In genomic region chr9:121527371-121527770, GRCh38 we compare ENCODE assay signal across 35 cellular contexts. TPM values are rescaled to one million over a fixed set of nuclear protein-coding genes. Genes with fewer than 3 reads are reported as not detected.
"Had no signal": no experiment of that assay in that cellular context is flagged by ENCODE, and none has a peak within 500 bp of the region (broad histone marks: within the 10 kb centered on the region; RNA-seq: fewer than 3 reads in every experiment).

No MANE protein-coding gene starts in this region.

- H3K9me3 ChIP-seq: body of pancreas, breast epithelium, SJCRH30 had no signal

- H2AFZ ChIP-seq: PC-9 had no signal

- H3K27me3 ChIP-seq: body of pancreas, breast epithelium, SJCRH30 had no signal

- H3K4me1 ChIP-seq: body of pancreas, SJCRH30 had no signal

- DNase-seq: activated CD4-positive, alpha-beta T cell treated with anti-CD3 and anti-CD28 coated beads, Interleukin-2, amount 10 ng/mL, durations not matched to agents 24 days and 14 days; activated CD4-positive, alpha-beta T cell treated with anti-CD3 and anti-CD28 coated beads, Interleukin-2, amount 50 U/mL, for 4 hours; activated CD4-positive, CD25-positive, alpha-beta regulatory T cell; activated CD8-positive, alpha-beta T cell treated with anti-CD3 and anti-CD28 coated beads for 36 hours; activated gamma-delta T cell; activated naive CD4-positive, alpha-beta T cell treated with Interleukin-2 at 50 U/mL for 16 hours; activated naive CD8-positive, alpha-beta T cell treated with anti-CD3 and anti-CD28 coated beads, Interleukin-2, amount 10 ng/mL, durations not matched to agents 7 days and 5 days; activated T-cell treated with anti-CD3 and anti-CD28 coated beads, Interleukin-2, amount 50 U/mL, for 1 hour; body of pancreas; KG1; MM.1S; MV-4-11; NCI-H1092; NCI-H1436 treated with DMSO at 0.1 percent for 48 hours; NCI-H187; NCI-H2029 treated with DMSO at 0.1 percent for 48 hours; NCI-H2107; NCI-H2171; NCI-H510A; NCI-H526; NCI-H748 treated with DMSO at 0.1 percent for 48 hours; SHP77; SJCRH30; T1000; WERI-Rb-1 had no signal

- H3K36me3 ChIP-seq: breast epithelium, SJCRH30, WERI-Rb-1 had no signal

- H3K4me2 ChIP-seq: PC-9 had no signal

- H3K27ac ChIP-seq: body of pancreas, breast epithelium, PC-9, RWPE1, SJCRH30, SK-N-MC, WERI-Rb-1 had no signal

- ATAC-seq: activated CD8-positive, alpha-beta T cell treated with anti-CD3 and anti-CD28 coated beads for 36 hours; body of pancreas had no signal

- H3K4me3 ChIP-seq: body of pancreas, breast epithelium, PC-9, SJCRH30, SK-N-MC had no signal

RNA-seq across cellular contexts. Expression of gene GGTA1, which starts 27.7 kb away (rescaled TPM):
- total RNA-seq: activated CD4-positive, alpha-beta T cell treated with anti-CD3 and anti-CD28 coated beads, Interleukin-2, amount 10 ng/mL, durations not matched to agents 24 days and 14 days; activated CD8-positive, alpha-beta memory T cell treated with anti-CD3 and anti-CD28 coated beads for 36 hours; activated CD8-positive, alpha-beta T cell treated with anti-CD3 and anti-CD28 coated beads for 36 hours; activated naive CD8-positive, alpha-beta T cell treated with anti-CD3 and anti-CD28 coated beads, Interleukin-2, amount 10 ng/mL, durations not matched to agents 7 days and 5 days; activated T-helper 2 cell treated with anti-CD3 and anti-CD28 coated beads, Interferon-gamma antibody, Interleukin-2, Interleukin-4, amounts not matched to agents 10 μg/mL and 5 μg/mL and 100 μg/mL, durations not matched to agents 14 hours and 24 hours and 36 hours; LHCN-M2; OCI-LY7; PC-9; SJCRH30; T-helper 1 cell treated with Interleukin-12 subunit alpha and Interleukin-12 subunit beta and Interleukin-4 antibody, amounts not matched to agents 30 ng/mL and 1 ng/mL, for 36 hours; T-helper 2 cell treated with Interferon-gamma antibody and Interleukin-4, amounts not matched to agents 100 ng/mL and 5 ng/mL, for 36 hours had no signal
